In genomic region chr6:134529921-134530320, GRCh38 we compare ENCODE assay signal across 1 cellular context.
A peak's percentile ranks its signal among the peaks of the same experiment; 100 is the strongest.
TF ChIP-seq lines count a peak whose summit lies in the region.

No MANE protein-coding gene starts in this region.

TF ChIP-seq in A549, 52 proteins besides CTCF, POLR2A, EP300 and RAD21 (continued from another document):
- TF ChIP-seq ELK1 (IDR thresholded peaks at IDR 0.05; ENCODE audit: low read depth, low read length) (no peak), ZC3H11A (IDR thresholded peaks at IDR 0.05) (no peak), E2F6 (IDR thresholded peaks at IDR 0.05; ENCODE audit: borderline replicate concordance, low read depth) (no peak), HOXB5 (CRISPR knock-in tag; IDR thresholded peaks at IDR 0.05) (peak; percentile 93; the same call in 1 of the 2 replicates), CBX2 (IDR thresholded peaks at IDR 0.05; ENCODE audit: borderline replicate concordance, low read depth) (no peak), JUNB (IDR thresholded peaks at IDR 0.05) (peak; percentile 93), HDAC2 (IDR thresholded peaks at IDR 0.05) (no peak), MYC (IDR thresholded peaks at IDR 0.05; ENCODE audit: borderline replicate concordance, low read length) (no peak), HES2 (IDR thresholded peaks at IDR 0.05) (peak; percentile 93), RCOR1 (IDR thresholded peaks at IDR 0.05; ENCODE audit: low read depth, low read length) (no peak), EHMT2 (IDR thresholded peaks at IDR 0.05; ENCODE audit: low read depth) (no peak), ZFP36 (IDR thresholded peaks at IDR 0.05; ENCODE audit: borderline replicate concordance, partially characterized antibody) (peak; percentile 39), RARB (CRISPR knock-in tag; IDR thresholded peaks at IDR 0.05) (peak; percentile 77), JUN (IDR thresholded peaks at IDR 0.05) (peak; percentile 91 to 93; a peak in 4 of 5 replicates), CEBPB (IDR thresholded peaks at IDR 0.05) (peak; percentile 95 to 96), ATOH8 (CRISPR knock-in tag; IDR thresholded peaks at IDR 0.05; ENCODE audit: low read depth) (no peak), ZNF302 (CRISPR knock-in tag; IDR thresholded peaks at IDR 0.05) (no peak), TP53 (CRISPR knock-in tag; IDR thresholded peaks at IDR 0.05) (no peak), PBX3 (IDR thresholded peaks at IDR 0.05) (no peak), TFCP2L1 (CRISPR knock-in tag; IDR thresholded peaks at IDR 0.05) (no peak), KDM1A (IDR thresholded peaks at IDR 0.05; ENCODE audit: low read depth) (no peak), SMC3 (IDR thresholded peaks at IDR 0.05) (peak; percentile 53)
